In the genomic region with DNA sequence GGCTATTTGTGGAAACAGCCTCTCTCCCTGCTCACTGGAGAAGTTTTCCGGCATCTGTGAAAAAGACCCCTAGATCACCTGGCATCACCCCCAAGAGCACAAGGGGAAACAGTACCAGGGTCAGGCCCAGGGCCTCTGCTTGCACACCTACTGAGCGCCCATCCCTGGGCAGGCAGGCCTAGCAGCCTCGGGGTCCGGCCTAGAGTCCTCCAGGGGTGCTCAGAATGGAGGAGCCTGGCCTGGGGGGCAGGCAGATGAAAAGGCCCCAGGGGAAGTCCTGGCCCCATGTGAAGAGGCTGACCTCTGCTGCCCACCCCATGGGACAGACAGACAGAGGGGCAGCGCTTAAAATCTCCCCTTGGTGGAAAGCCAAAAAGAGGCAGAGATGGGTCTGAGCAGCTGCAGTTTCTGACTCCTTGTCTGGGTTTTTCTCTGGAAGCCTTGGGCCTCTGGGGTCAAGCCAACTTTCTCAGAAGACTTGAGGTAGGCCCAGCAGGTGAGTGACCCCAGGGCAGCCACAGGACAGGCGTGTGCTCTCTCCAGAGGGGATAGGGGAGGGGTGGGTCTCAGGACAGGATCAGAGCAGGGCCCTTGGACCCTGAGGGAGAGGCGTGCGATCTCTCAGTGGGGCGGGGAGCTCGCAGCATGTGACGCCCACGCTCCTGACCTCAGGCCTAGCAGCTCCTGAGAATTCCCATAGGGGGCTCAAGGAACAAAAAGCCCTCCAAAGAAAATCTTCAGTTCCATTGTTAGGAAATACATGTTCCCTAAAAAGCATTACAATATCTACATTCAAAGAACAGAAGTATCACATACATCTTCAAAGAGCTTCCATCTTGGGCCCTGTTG, we compare ENCODE assay signal across 13 cellular contexts. TPM values are rescaled to one million over a fixed set of nuclear protein-coding genes. Genes with fewer than 3 reads are reported as not detected.
DNase-seq lines count a peak whose midpoint lies in the region; ATAC-seq and TF ChIP-seq lines count a peak whose summit lies in the region.
"Had no signal": no experiment of that assay in that cellular context is flagged by ENCODE, and none has a peak within 500 bp of the region (broad histone marks: within the 10 kb centered on the region; RNA-seq: fewer than 3 reads in every experiment).

No MANE protein-coding gene starts in this region.

- H3K36me3 ChIP-seq in ACC112 (ENCODE audit: insufficient read depth, low read length) (no peaks in the 10 kb centered on the region), heart right ventricle (no peaks in the 10 kb centered on the region)

- H3K79me2 ChIP-seq in ACC112 (ENCODE audit: control insufficient read depth, insufficient read depth, low read length, unreplicated experiment), result no peaks in the 10 kb centered on the region

- H3K4me3 Mint-ChIP-seq in progenitor cell of endocrine pancreas (ENCODE audit: low read depth), result no peak overlapping the region
- H3K4me3 Mint-ChIP-seq in activated naive CD8-positive, alpha-beta T cell treated with anti-CD3 and anti-CD28 coated beads for 36 hours, result no peak overlapping the region
- H3K4me3 Mint-ChIP-seq: memory B cell had no signal

- no peaks in the 10 kb centered on the region for H3K9me3 ChIP-seq in heart right ventricle

- peaks cover 68% of the 10 kb centered on the region for H3K4me1 ChIP-seq in ACC112 (ENCODE audit: control insufficient read depth, insufficient read depth, low read length, unreplicated experiment)
- H3K4me1 ChIP-seq in heart right ventricle, result peaks cover 15 to 71% (median 57%) of the 10 kb centered on the region in 9 donors

- peak overlapping the region; percentile 80 for H3K27ac ChIP-seq in ACC112 (ENCODE audit: low read depth, low read length)
- peak overlapping the region; percentile 91 for H3K27ac ChIP-seq in angular gyrus (ENCODE audit: low read depth, low read length)
- peak overlapping the region in 9 of 10 donors; percentile 3 to 77 (median 62) for H3K27ac ChIP-seq in heart right ventricle

- H3K27me3 ChIP-seq in ACC112 (ENCODE audit: insufficient read depth, low read length), result no peaks in the 10 kb centered on the region
- no peaks in the 10 kb centered on the region for H3K27me3 ChIP-seq in heart right ventricle

- H3K27me3 Mint-ChIP-seq in progenitor cell of endocrine pancreas, result no peaks in the 10 kb centered on the region
- no peaks in the 10 kb centered on the region for H3K27me3 Mint-ChIP-seq in activated naive CD8-positive, alpha-beta T cell treated with anti-CD3 and anti-CD28 coated beads for 36 hours
- H3K27me3 Mint-ChIP-seq: memory B cell had no signal

- peaks cover 1% of the 10 kb centered on the region for H3K36me3 Mint-ChIP-seq in progenitor cell of endocrine pancreas (ENCODE audit: insufficient read depth)
- H3K36me3 Mint-ChIP-seq in activated naive CD8-positive, alpha-beta T cell treated with anti-CD3 and anti-CD28 coated beads for 36 hours, result peaks cover 7% of the 10 kb centered on the region
- H3K36me3 Mint-ChIP-seq: memory B cell had no signal

- intact Hi-C loops in heart right ventricle (cut with DNase I), result loop anchor here in 1 of 10 donors (1.0 kb wide), 1 partner anchor 16 kb away; no protein-coding TSS in a partner anchor

- H3K9me3 Mint-ChIP-seq in progenitor cell of endocrine pancreas (ENCODE audit: low read depth), result no peaks in the 10 kb centered on the region
- no peaks in the 10 kb centered on the region for H3K9me3 Mint-ChIP-seq in activated naive CD8-positive, alpha-beta T cell treated with anti-CD3 and anti-CD28 coated beads for 36 hours
- H3K9me3 Mint-ChIP-seq: memory B cell had no signal

- DNase-seq in heart right ventricle (no peak), progenitor cell of endocrine pancreas (ENCODE audit: low spot score, unreplicated experiment) (no peak), activated T-cell treated with anti-CD3 and anti-CD28 coated beads for 4 hours (no peak), KG1 (lab: John Stamatoyannopoulos, UW) (no peak)
- no peak for DNase-seq in activated naive CD8-positive, alpha-beta T cell treated with anti-CD3 and anti-CD28 coated beads for 36 hours
- DNase-seq: DND-41; NCI-H345; stimulated activated naive CD8-positive, alpha-beta T cell treated with anti-CD3 and anti-CD28 coated beads, Interleukin-15, Interleukin-2, amounts not matched to agents 100 U/mL and 50 U/mL, for 24 hours had no signal

- WGBS in heart right ventricle, 2 donors, result 76 to 87% methylated on average over 12 of the region's 12 CpGs

- H2AFZ ChIP-seq in ACC112 (ENCODE audit: low read length, unreplicated experiment), result peak overlapping the region; percentile 7

- H3K4me3 ChIP-seq in ACC112 (ENCODE audit: low read depth, low read length) (no peak overlapping the region), heart right ventricle (no peak overlapping the region)
- H3K4me3 ChIP-seq: SK-N-MC had no signal

- peak in 2 of 8 donors; percentile 19 to 25 for ATAC-seq in heart right ventricle
- no peak for ATAC-seq in HG02623 (IDR thresholded peaks at IDR 0.05; ENCODE audit: unreplicated experiment)
- ATAC-seq: stimulated activated naive CD8-positive, alpha-beta T cell treated with anti-CD3 and anti-CD28 coated beads, Interleukin-15, Interleukin-2, amounts not matched to agents 100 U/mL and 50 U/mL, for 24 hours had no signal

- H3K4me1 Mint-ChIP-seq in progenitor cell of endocrine pancreas (ENCODE audit: low read depth), result peaks cover 6% of the 10 kb centered on the region
- H3K4me1 Mint-ChIP-seq in activated naive CD8-positive, alpha-beta T cell treated with anti-CD3 and anti-CD28 coated beads for 36 hours, result peaks cover 19% of the 10 kb centered on the region

- TF ChIP-seq CTCF in heart right ventricle (IDR thresholded peaks at IDR 0.05) (no peak), progenitor cell of endocrine pancreas (IDR thresholded peaks at IDR 0.05; ENCODE audit: unreplicated experiment) (peak; percentile 19)

- H3K27ac Mint-ChIP-seq in progenitor cell of endocrine pancreas, result peak overlapping the region; percentile 1
- H3K27ac Mint-ChIP-seq in activated naive CD8-positive, alpha-beta T cell treated with anti-CD3 and anti-CD28 coated beads for 36 hours, result no peak overlapping the region

RNA-seq across cellular contexts. Expression of gene DUSP7, which starts 34.5 kb away (rescaled TPM):
- 10 to 100 TPM; 11.3 to 29.7 (median 15.8) TPM for total RNA-seq in heart right ventricle
- 10 to 100 TPM; 10.4 to 19.2 TPM for polyA plus RNA-seq in heart right ventricle
- total RNA-seq in progenitor cell of endocrine pancreas, result 10.1 and 10.3 TPM in 2 replicates
- total RNA-seq in activated naive CD8-positive, alpha-beta T cell treated with anti-CD3 and anti-CD28 coated beads for 36 hours, result 10 to 100 TPM; 21.7 to 22.0 TPM
